Comparison of ENCODE assay signal across 24 cellular contexts in genomic region chr2:59354498-59354897, GRCh38.
DNase-seq lines count a peak whose midpoint lies in the region; ATAC-seq and TF ChIP-seq lines count a peak whose summit lies in the region.
"Had no signal": no experiment of that assay in that cellular context is flagged by ENCODE, and none has a peak within 500 bp of the region (broad histone marks: within the 10 kb centered on the region; RNA-seq: fewer than 3 reads in every experiment).

No MANE protein-coding gene starts in this region.

- no peaks in the 10 kb centered on the region for H3K36me3 ChIP-seq in breast epithelium
- H3K36me3 ChIP-seq in WERI-Rb-1: no peaks in the 10 kb centered on the region
- no peaks in the 10 kb centered on the region for H3K36me3 ChIP-seq in sigmoid colon
- H3K36me3 ChIP-seq: BE2C, BLaER1 had no signal

- H3K27me3 ChIP-seq in breast epithelium (no peaks in the 10 kb centered on the region), WERI-Rb-1 (ENCODE audit: insufficient read depth, low read depth, severe bottlenecking) (no peaks in the 10 kb centered on the region), sigmoid colon (no peaks in the 10 kb centered on the region)
- H3K27me3 ChIP-seq: BE2C, BLaER1 had no signal

- POLR2A ChIA-PET in MCF 10A (lab: Yijun Ruan, JAX): interaction anchor here (2.8 kb wide), 1 partner anchor 15 kb away, joined by 9 read pairs; no protein-coding TSS in a partner anchor

- no peak overlapping the region for H3K27ac Mint-ChIP-seq in MCF 10A (ENCODE audit: low read depth, unreplicated experiment)
- no peak overlapping the region for H3K27ac Mint-ChIP-seq in stimulated activated effector memory CD8-positive, alpha-beta T cell treated with anti-CD3 and anti-CD28 coated beads, Interleukin-12 subunit alpha, Interleukin-12 subunit beta, amount 100 ng/mL, for 72 hours
- H3K27ac Mint-ChIP-seq: CD14-positive monocyte; CD4-positive, alpha-beta memory T cell; CD4-positive, CD25-positive, alpha-beta regulatory T cell; CD8-positive, alpha-beta memory T cell had no signal

- H3K4me3 Mint-ChIP-seq in MCF 10A (ENCODE audit: unreplicated experiment): no peak overlapping the region
- no peak overlapping the region for H3K4me3 Mint-ChIP-seq in stimulated activated effector memory CD8-positive, alpha-beta T cell treated with anti-CD3 and anti-CD28 coated beads, Interleukin-12 subunit alpha, Interleukin-12 subunit beta, amount 100 ng/mL, for 72 hours
- H3K4me3 Mint-ChIP-seq: CD14-positive monocyte; CD4-positive, alpha-beta memory T cell; CD4-positive, CD25-positive, alpha-beta regulatory T cell; CD8-positive, alpha-beta memory T cell had no signal

- DNase-seq in breast epithelium (ENCODE audit: low spot score in 2 of 2): no peak
- no peak for DNase-seq in MCF 10A (ENCODE audit: unreplicated experiment)
- DNase-seq in WERI-Rb-1: no peak
- peak; percentile 18 for DNase-seq in epithelial cell of esophagus (ENCODE audit: low read depth)
- no peak for DNase-seq in sigmoid colon
- no peak for DNase-seq in LoVo (ENCODE audit: low spot score)
- DNase-seq in stimulated activated effector memory CD8-positive, alpha-beta T cell treated with anti-CD3 and anti-CD28 coated beads, Interleukin-12 subunit alpha, Interleukin-12 subunit beta, amount 100 ng/mL, for 72 hours (ENCODE audit: low spot score in 2 of 2): no peak
- DNase-seq: BE2C; C1 segment of cervical spinal cord; CD4-positive, alpha-beta memory T cell; CD4-positive, CD25-positive, alpha-beta regulatory T cell; CD8-positive, alpha-beta memory T cell; COR-L47; DMS 273 treated with DMSO at 0.1 percent for 48 hours; DMS153; DMS53; DMS79; DND-41; EL; GDM1 had no signal

- TF ChIP-seq POLR2A in breast epithelium (IDR thresholded peaks at IDR 0.05): no peak
- TF ChIP-seq POLR2A in sigmoid colon (IDR thresholded peaks at IDR 0.05): no peak

- no TSS peak for BruUV-seq in MCF 10A (replicated peaks; lab: Mats Ljungman, UMichigan)

- H3K9me3 ChIP-seq in breast epithelium: no peaks in the 10 kb centered on the region
- H3K9me3 ChIP-seq in WERI-Rb-1 (ENCODE audit: severe bottlenecking): no peaks in the 10 kb centered on the region
- H3K9me3 ChIP-seq in sigmoid colon: no peaks in the 10 kb centered on the region
- H3K9me3 ChIP-seq: A549, BE2C, BLaER1 had no signal

- 91 to 92% methylated on average over 3 of the region's 3 CpGs for WGBS in sigmoid colon, 2 donors

- TF ChIP-seq EP300 in sigmoid colon (IDR thresholded peaks at IDR 0.05): no peak

- CTCF ChIA-PET in MCF 10A (lab: Yijun Ruan, JAX): interaction anchor here (0.7 kb wide), 1 partner anchor 96 kb away, joined by 3 read pairs; no protein-coding TSS in a partner anchor

- intact Hi-C loops in breast epithelium (cut with DNase I; ENCODE audit: low total_unique reads): no loop called here
- intact Hi-C loops in MCF 10A (cut with micrococcal nuclease): no loop called here
- intact Hi-C loops in sigmoid colon (cut with DNase I): loop anchor here (5.0 kb wide), 1 partner anchor 1203 kb away; no protein-coding TSS in a partner anchor

- no peaks in the 10 kb centered on the region for H3K36me3 Mint-ChIP-seq in MCF 10A (ENCODE audit: insufficient read depth, unreplicated experiment)
- H3K36me3 Mint-ChIP-seq in stimulated activated effector memory CD8-positive, alpha-beta T cell treated with anti-CD3 and anti-CD28 coated beads, Interleukin-12 subunit alpha, Interleukin-12 subunit beta, amount 100 ng/mL, for 72 hours: no peaks in the 10 kb centered on the region
- H3K36me3 Mint-ChIP-seq: CD14-positive monocyte; CD4-positive, alpha-beta memory T cell; CD4-positive, CD25-positive, alpha-beta regulatory T cell; CD8-positive, alpha-beta memory T cell had no signal

- no peak overlapping the region for H3K4me3 ChIP-seq in breast epithelium
- H3K4me3 ChIP-seq in WERI-Rb-1 (ENCODE audit: low read depth, low read length): no peak overlapping the region
- no peak overlapping the region for H3K4me3 ChIP-seq in epithelial cell of esophagus (ENCODE audit: low read length)
- H3K4me3 ChIP-seq in sigmoid colon: no peak overlapping the region
- H3K4me3 ChIP-seq: A549, BLaER1 had no signal

- no peaks in the 10 kb centered on the region for H3K9me3 Mint-ChIP-seq in MCF 10A (ENCODE audit: unreplicated experiment)
- H3K9me3 Mint-ChIP-seq in stimulated activated effector memory CD8-positive, alpha-beta T cell treated with anti-CD3 and anti-CD28 coated beads, Interleukin-12 subunit alpha, Interleukin-12 subunit beta, amount 100 ng/mL, for 72 hours: peaks cover 6% of the 10 kb centered on the region

- H3K27ac ChIP-seq in breast epithelium: peak overlapping the region; percentile 46 to 52
- H3K27ac ChIP-seq in WERI-Rb-1: peak overlapping the region; percentile 36; the same call in 1 of the 2 replicates
- peak overlapping the region in 3 of 4 donors; percentile 29 to 73 (median 73) for H3K27ac ChIP-seq in sigmoid colon
- H3K27ac ChIP-seq: 22Rv1, A549, BLaER1 had no signal

- no peak for ATAC-seq in stimulated activated effector memory CD8-positive, alpha-beta T cell treated with anti-CD3 and anti-CD28 coated beads, Interleukin-12 subunit alpha, Interleukin-12 subunit beta, amount 100 ng/mL, for 72 hours
- ATAC-seq: A549 had no signal

- H3K4me1 Mint-ChIP-seq in MCF 10A (ENCODE audit: insufficient read depth, unreplicated experiment): no peaks in the 10 kb centered on the region
- H3K4me1 Mint-ChIP-seq in stimulated activated effector memory CD8-positive, alpha-beta T cell treated with anti-CD3 and anti-CD28 coated beads, Interleukin-12 subunit alpha, Interleukin-12 subunit beta, amount 100 ng/mL, for 72 hours: no peaks in the 10 kb centered on the region
- H3K4me1 Mint-ChIP-seq: CD14-positive monocyte; CD4-positive, alpha-beta memory T cell; CD4-positive, CD25-positive, alpha-beta regulatory T cell; CD8-positive, alpha-beta memory T cell had no signal

- H3K4me1 ChIP-seq in breast epithelium (peaks cover 0 to 4% of the 10 kb centered on the region in 2 donors), sigmoid colon (peaks cover 0 to 25% (median 20%) of the 10 kb centered on the region in 4 donors)
- H3K4me1 ChIP-seq: A549, BE2C, BLaER1 had no signal

- TF ChIP-seq CTCF in breast epithelium (IDR thresholded peaks at IDR 0.05): no peak
- no peak for TF ChIP-seq CTCF in MCF 10A (IDR thresholded peaks at IDR 0.05; ENCODE audit: unreplicated experiment)
- no peak for TF ChIP-seq CTCF in WERI-Rb-1 (IDR thresholded peaks at IDR 0.05; ENCODE audit: low read depth, low read length)
- no peak for TF ChIP-seq CTCF in epithelial cell of esophagus (IDR thresholded peaks at IDR 0.05; ENCODE audit: insufficient read depth, low read depth, low read length, missing control alignments)
- TF ChIP-seq CTCF in sigmoid colon (IDR thresholded peaks at IDR 0.05): no peak

- H3K27me3 Mint-ChIP-seq in MCF 10A (ENCODE audit: insufficient read depth, unreplicated experiment): no peaks in the 10 kb centered on the region
- H3K27me3 Mint-ChIP-seq: CD4-positive, alpha-beta memory T cell; CD4-positive, CD25-positive, alpha-beta regulatory T cell; CD8-positive, alpha-beta memory T cell had no signal
